In genomic region chr5:107026098-107026497, GRCh38 we compare ENCODE assay signal across 23 cellular contexts.
"Had no signal": no experiment of that assay in that cellular context is flagged by ENCODE, and none has a peak within 500 bp of the region (broad histone marks: within the 10 kb centered on the region; RNA-seq: fewer than 3 reads in every experiment).

No MANE protein-coding gene starts in this region.

- ATAC-seq: activated CD8-positive, alpha-beta T cell treated with anti-CD3 and anti-CD28 coated beads, Interleukin-2, amount 10 ng/mL, durations not matched to agents 7 days and 5 days; activated T-cell treated with anti-CD3 and anti-CD28 coated beads, Interleukin-2, amount 50 U/mL, for 72 hours; gastrocnemius medialis; heart left ventricle; stimulated activated memory B cell treated with anti-CD40 and anti-IgM and Interleukin-4, amounts not matched to agents 10 μg/mL and 1 μg/mL and 100 μg/mL, for 72 hours had no signal

- H3K4me1 ChIP-seq: gastrocnemius medialis, heart left ventricle, thyroid gland, uterus had no signal

- H3K27ac ChIP-seq: brain microvascular endothelial cell, gastrocnemius medialis, heart left ventricle, thyroid gland, uterus had no signal

- H3K36me3 ChIP-seq: brain microvascular endothelial cell, gastrocnemius medialis, heart left ventricle, thyroid gland, uterus had no signal

- DNase-seq: activated B cell treated with CpG ODN at 0.5 μM for 24 hours; activated CD4-positive, alpha-beta T cell treated with anti-CD3 and anti-CD28 coated beads, Interleukin-2, amount 10 ng/mL, durations not matched to agents 24 days and 14 days; activated CD8-positive, alpha-beta memory T cell treated with anti-CD3 and anti-CD28 coated beads, Interleukin-2, amount 50 U/mL, for 48 hours; activated CD8-positive, alpha-beta T cell treated with anti-CD3 and anti-CD28 coated beads, Interleukin-2, amount 10 ng/mL, durations not matched to agents 7 days and 5 days; activated gamma-delta T cell treated with Interleukin-2 at 50 U/mL for 16 hours; activated naive CD8-positive, alpha-beta T cell treated with anti-CD3 and anti-CD28 coated beads, Interleukin-2, amount 10 ng/mL, durations not matched to agents 7 days and 5 days; activated T-cell treated with anti-CD3 and anti-CD28 coated beads, Interleukin-2, amount 50 U/mL, for 72 hours; anterior cingulate cortex; brain microvascular endothelial cell; cortex of kidney; effector CD4-positive, alpha-beta T cell; gastrocnemius medialis; heart left ventricle; kidney glomerular epithelial cell; nucleus accumbens; posterior cingulate gyrus; stimulated activated CD4-positive, alpha-beta T cell treated with anti-CD3 and anti-CD28 coated beads, Interleukin-2, amount 100 ng/mL, for 48 hours; T-helper 2 cell; thyroid gland; uterus had no signal

- H3K4me3 ChIP-seq: gastrocnemius medialis, heart left ventricle, thyroid gland, uterus had no signal

- H3K36me3 Mint-ChIP-seq: activated naive CD8-positive, alpha-beta T cell treated with anti-CD3 and anti-CD28 coated beads, Interleukin-2, amount 10 ng/mL, durations not matched to agents 7 days and 5 days; stimulated activated memory B cell treated with anti-CD40 and anti-IgM and Interleukin-4, amounts not matched to agents 10 μg/mL and 1 μg/mL and 100 μg/mL, for 72 hours had no signal

- H3K9me3 Mint-ChIP-seq: activated B cell treated with CpG ODN at 0.5 μM for 24 hours; activated CD4-positive, alpha-beta T cell treated with anti-CD3 and anti-CD28 coated beads, Interleukin-2, amount 10 ng/mL, durations not matched to agents 24 days and 14 days; stimulated activated memory B cell treated with anti-CD40 and anti-IgM and Interleukin-4, amounts not matched to agents 10 μg/mL and 1 μg/mL and 100 μg/mL, for 72 hours had no signal

- H3K4me3 Mint-ChIP-seq: activated B cell treated with CpG ODN at 0.5 μM for 24 hours; activated CD4-positive, alpha-beta T cell treated with anti-CD3 and anti-CD28 coated beads, Interleukin-2, amount 10 ng/mL, durations not matched to agents 24 days and 14 days; activated CD8-positive, alpha-beta T cell treated with anti-CD3 and anti-CD28 coated beads, Interleukin-2, amount 10 ng/mL, durations not matched to agents 7 days and 5 days; activated naive CD8-positive, alpha-beta T cell treated with anti-CD3 and anti-CD28 coated beads, Interleukin-2, amount 10 ng/mL, durations not matched to agents 7 days and 5 days; activated T-cell treated with anti-CD3 and anti-CD28 coated beads, Interleukin-2, amount 50 U/mL, for 72 hours; nephron; stimulated activated memory B cell treated with anti-CD40 and anti-IgM and Interleukin-4, amounts not matched to agents 10 μg/mL and 1 μg/mL and 100 μg/mL, for 72 hours had no signal

- H3K9me3 ChIP-seq: gastrocnemius medialis, heart left ventricle, thyroid gland, uterus had no signal

- FAIRE-seq: endothelial cell of umbilical vein had no signal

- H3K27ac Mint-ChIP-seq: activated B cell treated with CpG ODN at 0.5 μM for 24 hours; activated CD4-positive, alpha-beta T cell treated with anti-CD3 and anti-CD28 coated beads, Interleukin-2, amount 10 ng/mL, durations not matched to agents 24 days and 14 days; activated CD8-positive, alpha-beta T cell treated with anti-CD3 and anti-CD28 coated beads, Interleukin-2, amount 10 ng/mL, durations not matched to agents 7 days and 5 days; activated naive CD8-positive, alpha-beta T cell treated with anti-CD3 and anti-CD28 coated beads, Interleukin-2, amount 10 ng/mL, durations not matched to agents 7 days and 5 days; activated T-cell treated with anti-CD3 and anti-CD28 coated beads, Interleukin-2, amount 50 U/mL, for 72 hours; nephron; stimulated activated memory B cell treated with anti-CD40 and anti-IgM and Interleukin-4, amounts not matched to agents 10 μg/mL and 1 μg/mL and 100 μg/mL, for 72 hours had no signal

- H3K4me1 Mint-ChIP-seq: activated B cell treated with CpG ODN at 0.5 μM for 24 hours; activated CD4-positive, alpha-beta T cell treated with anti-CD3 and anti-CD28 coated beads, Interleukin-2, amount 10 ng/mL, durations not matched to agents 24 days and 14 days; activated naive CD8-positive, alpha-beta T cell treated with anti-CD3 and anti-CD28 coated beads, Interleukin-2, amount 10 ng/mL, durations not matched to agents 7 days and 5 days; nephron; stimulated activated memory B cell treated with anti-CD40 and anti-IgM and Interleukin-4, amounts not matched to agents 10 μg/mL and 1 μg/mL and 100 μg/mL, for 72 hours had no signal

- H3K27me3 ChIP-seq: brain microvascular endothelial cell, gastrocnemius medialis, heart left ventricle, thyroid gland, uterus had no signal

- H3K27me3 Mint-ChIP-seq: activated B cell treated with CpG ODN at 0.5 μM for 24 hours; activated CD4-positive, alpha-beta T cell treated with anti-CD3 and anti-CD28 coated beads, Interleukin-2, amount 10 ng/mL, durations not matched to agents 24 days and 14 days; activated naive CD8-positive, alpha-beta T cell treated with anti-CD3 and anti-CD28 coated beads, Interleukin-2, amount 10 ng/mL, durations not matched to agents 7 days and 5 days; stimulated activated memory B cell treated with anti-CD40 and anti-IgM and Interleukin-4, amounts not matched to agents 10 μg/mL and 1 μg/mL and 100 μg/mL, for 72 hours had no signal
